Comparison of ENCODE assay signal across 1 cellular context in the genomic region with DNA sequence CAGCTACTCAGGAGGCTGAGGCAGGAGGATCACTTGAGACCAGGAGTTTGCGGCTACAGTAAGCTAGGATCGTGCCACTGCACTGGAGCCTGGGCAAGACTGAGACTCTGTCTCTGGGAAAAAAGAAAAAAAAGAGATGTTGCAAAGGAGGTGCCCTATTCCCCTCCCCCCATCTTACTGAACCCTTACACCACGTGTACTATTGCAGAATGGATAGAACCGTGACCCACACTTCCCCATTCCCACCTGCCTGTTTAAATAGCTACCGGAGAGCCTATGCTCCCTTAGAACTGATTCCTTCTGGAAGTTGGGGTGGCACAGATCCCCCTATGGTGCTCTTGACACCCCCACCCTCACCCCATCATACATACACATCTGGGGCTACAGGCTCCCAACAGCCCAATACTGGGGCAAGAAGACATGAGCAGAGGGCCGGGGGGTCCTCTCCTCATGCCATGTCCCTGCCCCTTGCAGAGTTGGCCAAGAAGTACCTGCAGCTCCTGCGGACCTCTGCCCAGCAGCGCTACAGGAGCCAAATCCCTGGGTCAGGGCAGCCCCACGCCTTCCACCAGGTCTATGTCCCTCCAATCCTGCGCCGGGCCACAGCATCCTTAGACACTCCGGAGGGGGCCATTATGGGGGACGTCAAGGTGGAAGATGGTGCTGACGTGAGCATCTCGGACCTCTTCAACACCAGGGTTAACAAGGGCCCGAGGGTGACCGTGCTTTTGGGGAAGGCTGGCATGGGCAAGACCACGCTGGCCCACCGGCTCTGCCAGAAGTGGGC.
TF ChIP-seq lines count a peak whose summit lies in the region.

No MANE protein-coding gene starts in this region.

TF ChIP-seq in GM12891, 5 proteins besides CTCF, POLR2A, EP300 and RAD21:
- no peak for TF ChIP-seq POLR2AphosphoS5 (IDR thresholded peaks at IDR 0.05; ENCODE audit: low read depth, low read length)
- no peak for TF ChIP-seq TAF1 (IDR thresholded peaks at IDR 0.05; ENCODE audit: low read depth, low read length)
- TF ChIP-seq PAX5 (IDR thresholded peaks at IDR 0.05; ENCODE audit: insufficient read depth, low read length, severe bottlenecking) = no peak
- no peak for TF ChIP-seq SPI1 (IDR thresholded peaks at IDR 0.05; ENCODE audit: low read depth, low read length)
- no peak for TF ChIP-seq POU2F2 (IDR thresholded peaks at IDR 0.05; ENCODE audit: low read depth, low read length)
